ENCODE assay signal across 17 cellular contexts in genomic region chr10:3354171-3354570, GRCh38.
A peak's percentile ranks its signal among the peaks of the same experiment; 100 is the strongest.
DNase-seq lines count a peak whose midpoint lies in the region; ATAC-seq, FAIRE-seq and TF ChIP-seq lines count a peak whose summit lies in the region.
"Had no signal": no experiment of that assay in that cellular context is flagged by ENCODE, and none has a peak within 500 bp of the region (broad histone marks: within the 10 kb centered on the region; RNA-seq: fewer than 3 reads in every experiment).

No MANE protein-coding gene starts in this region.

- TF ChIP-seq CTCF in bronchial epithelial cell (IDR thresholded peaks at IDR 0.05; ENCODE audit: insufficient read depth, low read length, severe bottlenecking) (no peak), osteoblast (IDR thresholded peaks at IDR 0.05; ENCODE audit: extremely low read depth, low read depth, low read length) (no peak), gastroesophageal sphincter (IDR thresholded peaks at IDR 0.05) (no peak)

- ATAC-seq in HG02973 (IDR thresholded peaks at IDR 0.05; ENCODE audit: unreplicated experiment) = no peak
- ATAC-seq in gastroesophageal sphincter = no peak
- ATAC-seq: GM12878, HCT116 had no signal

- no peak overlapping the region for H3K4me2 ChIP-seq in osteoblast (ENCODE audit: insufficient read depth, low read length)
- H3K4me2 ChIP-seq: BLaER1 had no signal

- H3K36me3 ChIP-seq in bronchial epithelial cell (ENCODE audit: control insufficient read depth, insufficient read depth, low read length) (no peaks in the 10 kb centered on the region), osteoblast (ENCODE audit: insufficient read depth, low read length) (no peaks in the 10 kb centered on the region), gastroesophageal sphincter (no peaks in the 10 kb centered on the region)
- H3K36me3 ChIP-seq: BLaER1 had no signal

- H3K27me3 ChIP-seq in bronchial epithelial cell (ENCODE audit: control insufficient read depth, insufficient read depth, low read length) = peaks cover 12% of the 10 kb centered on the region
- peaks cover 44% of the 10 kb centered on the region for H3K27me3 ChIP-seq in osteoblast (ENCODE audit: insufficient read depth, low read length)
- H3K27me3 ChIP-seq in gastroesophageal sphincter = no peaks in the 10 kb centered on the region
- H3K27me3 ChIP-seq: BLaER1 had no signal

- no peak overlapping the region for H3K4me3 ChIP-seq in bronchial epithelial cell (ENCODE audit: low read depth, low read length)
- no peak overlapping the region for H3K4me3 ChIP-seq in osteoblast (ENCODE audit: insufficient read depth, low read length)
- H3K4me3 ChIP-seq in gastroesophageal sphincter = no peak overlapping the region
- H3K4me3 ChIP-seq: BLaER1, GM12878, GM23248 had no signal

- TF ChIP-seq EP300 in gastroesophageal sphincter (IDR thresholded peaks at IDR 0.05) = no peak

- H3K27ac ChIP-seq in osteoblast (ENCODE audit: low read depth, low read length) (no peak overlapping the region), gastroesophageal sphincter (no peak overlapping the region)
- H3K27ac ChIP-seq: 22Rv1, BLaER1, GM23248 had no signal

- no peak for TF ChIP-seq POLR2A in gastroesophageal sphincter (IDR thresholded peaks at IDR 0.05)

- no peaks in the 10 kb centered on the region for H3K79me2 ChIP-seq in osteoblast (ENCODE audit: insufficient read depth, low read length)

- DNase-seq in EH (ENCODE audit: low read depth) (peak; percentile 33), amniotic epithelial cell (ENCODE audit: low read depth) (peak; percentile 15), bronchial epithelial cell (ENCODE audit: low read depth) (no peak), osteoblast (ENCODE audit: insufficient read length, low spot score, missing footprints) (peak; percentile 6), epidermal melanocyte (ENCODE audit: insufficient read length, low spot score) (no peak), DMS79 treated with DMSO at 0.1 percent for 48 hours (lab: John Stamatoyannopoulos, UW) (no peak)
- DNase-seq: CD8-positive, alpha-beta memory T cell; DMS53; GM23248 had no signal

- peak; percentile 47 for FAIRE-seq in bronchial epithelial cell (lab: Jason Lieb, UNC)
- FAIRE-seq: GM12878, GM18507, H54 had no signal

- H3K9me3 ChIP-seq in osteoblast (ENCODE audit: low read depth, low read length) = no peaks in the 10 kb centered on the region
- no peaks in the 10 kb centered on the region for H3K9me3 ChIP-seq in gastroesophageal sphincter

- no peak overlapping the region for H2AFZ ChIP-seq in osteoblast (ENCODE audit: low read length)
- H2AFZ ChIP-seq: GM23248 had no signal

- no peaks in the 10 kb centered on the region for H3K4me1 ChIP-seq in osteoblast (ENCODE audit: insufficient read depth, low read length)
- H3K4me1 ChIP-seq in gastroesophageal sphincter = peaks cover 0 to 14% (median 4%) of the 10 kb centered on the region in 3 donors

- H4K20me1 ChIP-seq in osteoblast (ENCODE audit: insufficient read depth, low read length) = no peaks in the 10 kb centered on the region
- H4K20me1 ChIP-seq: BLaER1 had no signal

Comparison
In these comparisons a context has a peak if more than half of its experiments do, and no peak if none do; other contexts are left out.
1. DNase-seq: peak in EH (single experiment), amniotic epithelial cell (single experiment) and osteoblast (single experiment); none in bronchial epithelial cell (single experiment), epidermal melanocyte (single experiment) and DMS79 treated with DMSO at 0.1 percent for 48 hours (single experiment).